In the genomic region with DNA sequence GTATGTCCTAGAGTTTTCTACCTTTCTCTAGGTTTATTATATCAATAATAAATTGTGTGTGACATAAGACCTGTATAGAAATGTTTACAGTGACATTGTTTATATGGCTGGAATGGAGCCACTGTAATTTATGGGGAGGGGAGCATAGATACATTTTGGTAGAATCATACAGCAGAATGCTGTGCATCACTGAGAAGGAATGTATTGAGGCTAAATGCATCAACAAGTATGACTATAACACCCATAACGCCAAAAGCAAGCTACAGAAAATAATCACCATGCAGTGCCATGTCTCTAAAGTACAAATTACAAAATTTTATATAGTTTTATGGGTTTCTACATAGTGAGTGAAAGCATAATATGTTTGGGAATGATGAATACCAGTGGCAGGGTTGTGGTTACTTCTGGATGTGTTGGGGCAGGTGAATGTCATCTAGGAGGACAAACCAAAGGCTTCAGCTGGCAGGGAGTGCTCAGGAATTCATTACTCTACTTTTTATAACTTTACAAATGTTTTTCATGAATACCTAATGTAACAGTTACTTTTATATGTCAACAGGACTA, we compare ENCODE assay signal across 29 cellular contexts.
"Had no signal": no experiment of that assay in that cellular context is flagged by ENCODE, and none has a peak within 500 bp of the region (broad histone marks: within the 10 kb centered on the region; RNA-seq: fewer than 3 reads in every experiment).

No MANE protein-coding gene starts in this region.

- H3K27ac ChIP-seq: coronary artery, gastroesophageal sphincter, heart left ventricle, hepatocyte, neutrophil, parathyroid adenoma, right atrium auricular region, suprapubic skin had no signal

- H3K36me3 Mint-ChIP-seq: mesothelial cell of epicardium had no signal

- H3K27me3 Mint-ChIP-seq: naive B cell; natural killer cell treated with Interleukin-12 subunit alpha and Interleukin-12 subunit beta and Interleukin-15 and Interleukin-18, amount 100 ng/mL, for 72 hours; progenitor cell of endocrine pancreas; stimulated activated naive CD8-positive, alpha-beta T cell treated with anti-CD3 and anti-CD28 coated beads, Interleukin-15, amount 100 ng/mL, for 72 hours had no signal

- H3K9me3 ChIP-seq: neutrophil, suprapubic skin had no signal

- H3K4me3 ChIP-seq: coronary artery, gastroesophageal sphincter, heart left ventricle, hepatocyte, lung, mucosa of descending colon, right atrium auricular region, smooth muscle cell, suprapubic skin had no signal

- H3K4me3 Mint-ChIP-seq: mesothelial cell of epicardium; naive B cell; natural killer cell treated with Interleukin-12 subunit alpha and Interleukin-12 subunit beta and Interleukin-15 and Interleukin-18, amount 100 ng/mL, for 72 hours; neural crest cell; stimulated activated naive CD8-positive, alpha-beta T cell treated with anti-CD3 and anti-CD28 coated beads, Interleukin-15, amount 100 ng/mL, for 72 hours had no signal

- H3K27me3 ChIP-seq: gastroesophageal sphincter, heart left ventricle, hepatocyte, neutrophil, right atrium auricular region, suprapubic skin had no signal

- H3K9ac ChIP-seq: parathyroid adenoma had no signal

- H3K36me3 ChIP-seq: gastroesophageal sphincter, heart left ventricle, neutrophil, right atrium auricular region, suprapubic skin had no signal

- H3K4me1 Mint-ChIP-seq: mesothelial cell of epicardium; naive B cell; neural crest cell; stimulated activated naive CD8-positive, alpha-beta T cell treated with anti-CD3 and anti-CD28 coated beads, Interleukin-15, amount 100 ng/mL, for 72 hours had no signal

- H3K4me1 ChIP-seq: gastroesophageal sphincter, heart left ventricle, parathyroid adenoma, right atrium auricular region, suprapubic skin had no signal

- H3K27ac Mint-ChIP-seq: mesothelial cell of epicardium; natural killer cell treated with Interleukin-12 subunit alpha and Interleukin-12 subunit beta and Interleukin-15 and Interleukin-18, amount 100 ng/mL, for 72 hours; stimulated activated naive CD8-positive, alpha-beta T cell treated with anti-CD3 and anti-CD28 coated beads, Interleukin-15, amount 100 ng/mL, for 72 hours had no signal

- ATAC-seq: gastroesophageal sphincter; heart left ventricle; left lobe of liver; mucosa of descending colon; natural killer cell treated with Interleukin-12 subunit alpha and Interleukin-12 subunit beta and Interleukin-15 and Interleukin-18, amount 100 ng/mL, for 72 hours; sciatic nerve; stimulated activated naive CD8-positive, alpha-beta T cell treated with anti-CD3 and anti-CD28 coated beads, Interleukin-15, amount 100 ng/mL, for 72 hours had no signal

- DNase-seq: dermis blood vessel endothelial cell; effector memory CD4-positive, alpha-beta T cell; heart left ventricle; kidney; mesenchymal stem cell; mucosa of descending colon; naive B cell; stimulated activated CD4-positive, alpha-beta T cell treated with anti-CD3 and anti-CD28 coated beads, Interleukin-12 subunit alpha, Interleukin-12 subunit beta, amount 100 ng/mL, for 4 hours; stimulated activated CD4-positive, alpha-beta T cell treated with anti-CD3 and anti-CD28 coated beads, Interleukin-1b, Interleukin-23, amount 100 ng/mL, for 48 hours; stimulated activated CD4-positive, alpha-beta T cell treated with anti-CD3 and anti-CD28 coated beads, Interleukin-4, amount 100 ng/mL, for 1 hour; stimulated activated CD8-positive, alpha-beta memory T cell treated with anti-CD3 and anti-CD28 coated beads, Interleukin-4, amount 100 ng/mL, for 48 hours; stimulated activated naive CD4-positive, alpha-beta T cell; stimulated activated naive CD8-positive, alpha-beta T cell treated with anti-CD3 and anti-CD28 coated beads, Interleukin-15, amount 100 ng/mL, for 72 hours; trophoblast cell had no signal
